Comparison of ENCODE assay signal across 1 cellular context in the genomic region with DNA sequence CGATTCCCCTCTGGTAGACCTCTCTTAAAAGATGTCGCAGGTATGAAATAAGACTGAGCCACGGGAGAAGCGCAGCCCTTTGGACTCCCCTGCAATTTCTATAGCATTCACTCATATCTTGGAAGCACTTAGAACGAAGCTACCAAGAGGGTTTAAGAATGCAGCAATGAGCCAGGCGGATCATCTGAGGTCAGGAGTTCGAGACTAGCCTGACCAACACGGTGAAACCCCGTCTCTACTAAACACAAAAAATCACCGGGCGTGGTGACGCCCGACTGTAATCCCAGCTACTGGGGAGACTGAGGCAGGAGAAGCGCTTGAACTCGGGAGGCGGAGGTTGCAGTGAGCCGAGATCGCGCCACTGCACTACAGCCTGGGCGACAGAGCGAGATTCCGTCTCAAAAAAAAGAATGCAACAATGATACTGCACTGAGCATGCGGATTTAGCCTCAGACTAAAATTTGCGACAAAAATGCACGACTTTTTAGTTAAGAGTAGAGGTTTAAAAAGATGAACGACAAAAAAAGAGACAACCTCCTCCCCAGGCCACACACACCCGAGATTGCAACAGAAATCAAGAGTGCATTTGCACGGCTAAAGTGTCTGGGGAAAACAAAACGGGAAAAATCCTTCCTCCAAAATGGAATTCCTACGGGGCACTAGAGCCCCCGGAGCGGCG.
TF ChIP-seq lines count a peak whose summit lies in the region.

No MANE protein-coding gene starts in this region.

TF ChIP-seq in IMR-90, 13 proteins besides CTCF, POLR2A, EP300 and RAD21 (continued from another document):
- TF ChIP-seq MAFK (IDR thresholded peaks at IDR 0.05; ENCODE audit: low read depth, low read length) (no peak), CEBPB (IDR thresholded peaks at IDR 0.05; ENCODE audit: low read depth, low read length) (no peak), SMC3 (IDR thresholded peaks at IDR 0.05; ENCODE audit: low read depth, low read length) (no peak)
- TF ChIP-seq, protein P1, sequence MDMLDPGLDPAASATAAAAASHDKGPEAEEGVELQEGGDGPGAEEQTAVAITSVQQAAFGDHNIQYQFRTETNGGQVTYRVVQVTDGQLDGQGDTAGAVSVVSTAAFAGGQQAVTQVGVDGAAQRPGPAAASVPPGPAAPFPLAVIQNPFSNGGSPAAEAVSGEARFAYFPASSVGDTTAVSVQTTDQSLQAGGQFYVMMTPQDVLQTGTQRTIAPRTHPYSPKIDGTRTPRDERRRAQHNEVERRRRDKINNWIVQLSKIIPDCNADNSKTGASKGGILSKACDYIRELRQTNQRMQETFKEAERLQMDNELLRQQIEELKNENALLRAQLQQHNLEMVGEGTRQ (IDR thresholded peaks at IDR 0.05; ENCODE audit: low read depth, low read length): no peak
